7 cellular contexts compared by ENCODE assay signal in the genomic region with DNA sequence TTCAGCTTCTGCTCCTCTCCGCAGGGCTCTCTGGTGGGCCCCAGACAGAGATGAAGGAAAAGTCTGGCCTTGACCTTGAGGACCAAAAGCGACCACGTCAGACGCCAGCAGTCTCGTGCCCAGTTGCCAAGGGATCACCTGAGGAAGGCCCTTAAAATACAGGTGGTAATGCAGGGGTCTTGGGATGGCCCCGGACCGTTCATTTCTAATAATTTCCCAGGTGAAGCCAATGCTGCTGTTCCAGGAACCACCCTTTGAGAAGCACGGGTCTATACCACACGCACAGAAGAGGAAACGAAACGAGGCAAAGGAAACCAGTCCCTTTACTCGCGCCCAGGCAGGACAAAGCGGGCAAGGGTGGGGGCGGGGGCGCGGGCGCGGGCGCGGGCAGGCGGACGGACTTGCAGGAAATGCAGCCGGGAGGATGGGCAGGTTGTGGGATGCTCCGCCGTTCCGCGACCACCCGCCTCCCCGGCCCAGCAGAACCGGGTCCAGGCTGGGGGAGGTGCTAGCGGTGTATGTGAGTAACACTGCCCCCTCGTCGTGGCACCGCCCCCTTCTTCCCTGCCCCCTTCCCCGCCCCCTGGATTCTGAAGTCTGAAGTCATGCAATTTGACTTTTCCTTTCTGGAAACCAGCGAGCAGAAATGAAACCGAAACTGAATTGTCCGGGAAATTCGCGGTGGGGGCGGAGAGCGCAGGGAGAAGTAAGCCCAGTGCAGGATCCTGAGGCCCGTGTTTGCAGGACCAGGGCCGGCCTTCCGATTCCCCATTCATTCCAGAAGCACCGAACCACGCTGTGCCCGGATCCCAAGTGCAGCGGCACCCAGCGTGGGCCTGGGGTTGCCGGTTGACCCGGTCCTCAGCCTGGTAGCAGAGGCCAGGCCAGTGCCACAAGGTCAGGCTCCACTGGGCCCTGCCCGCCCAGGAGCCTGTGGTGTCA. TPM values are rescaled to one million over a fixed set of nuclear protein-coding genes. Genes with fewer than 3 reads are reported as not detected.
DNase-seq lines count a peak whose midpoint lies in the region; ATAC-seq and TF ChIP-seq lines count a peak whose summit lies in the region.

No MANE protein-coding gene starts in this region.

- DNase-seq in NCI-H460 (ENCODE audit: extremely low read depth, low read depth) = peak; percentile 52
- peak; percentile 50 for DNase-seq in activated CD8-positive, alpha-beta T cell treated with anti-CD3 and anti-CD28 coated beads for 36 hours
- DNase-seq in effector CD8-positive, alpha-beta T cell (lab: John Stamatoyannopoulos, UW) = peak; percentile 33
- DNase-seq in lower lobe of right lung = peak; percentile 89
- peak in 2 of 3 experiments; percentile 40 to 67 for DNase-seq in stimulated activated CD4-positive, alpha-beta T cell treated with anti-CD3 and anti-CD28 coated beads, TNF-alpha, amount 100 ng/mL, for 4 hours (ENCODE audit: low read depth in 3 of 3)

- peak overlapping the region; percentile 74 for H3K4me3 ChIP-seq in lower lobe of right lung

- no peak for TF ChIP-seq CTCF in activated CD8-positive, alpha-beta T cell treated with anti-CD3 and anti-CD28 coated beads for 36 hours (IDR thresholded peaks at IDR 0.05)
- no peak for TF ChIP-seq CTCF in lower lobe of right lung (IDR thresholded peaks at IDR 0.05)

- H3K4me3 Mint-ChIP-seq in activated CD8-positive, alpha-beta T cell treated with anti-CD3 and anti-CD28 coated beads for 36 hours = peak overlapping the region; percentile 73

- no peaks in the 10 kb centered on the region for H3K36me3 ChIP-seq in lower lobe of right lung

- CTCF ChIA-PET in activated CD8-positive, alpha-beta T cell treated with anti-CD3 and anti-CD28 coated beads for 36 hours (lab: Charles Lee) = no interaction called here

- H3K27ac Mint-ChIP-seq in activated CD8-positive, alpha-beta T cell treated with anti-CD3 and anti-CD28 coated beads for 36 hours = peak overlapping the region; percentile 73

- POLR2A ChIA-PET in activated CD8-positive, alpha-beta T cell treated with anti-CD3 and anti-CD28 coated beads for 36 hours (lab: Charles Lee) = no interaction called here

- ATAC-seq in GM18498 (IDR thresholded peaks at IDR 0.05; ENCODE audit: unreplicated experiment) (peak; percentile 75), HG03045 (IDR thresholded peaks at IDR 0.05; ENCODE audit: unreplicated experiment) (peak; percentile 62), lower lobe of right lung (peak; percentile 92 to 94)
- peak; percentile 75 for ATAC-seq in activated CD8-positive, alpha-beta T cell treated with anti-CD3 and anti-CD28 coated beads for 36 hours

- intact Hi-C loops in activated CD8-positive, alpha-beta T cell treated with anti-CD3 and anti-CD28 coated beads for 36 hours (cut with micrococcal nuclease) = no loop called here
- intact Hi-C loops in lower lobe of right lung (cut with DNase I) = no loop called here

- no peaks in the 10 kb centered on the region for H3K9me3 ChIP-seq in lower lobe of right lung

- H3K27me3 Mint-ChIP-seq in activated CD8-positive, alpha-beta T cell treated with anti-CD3 and anti-CD28 coated beads for 36 hours = no peaks in the 10 kb centered on the region

- H3K9me3 Mint-ChIP-seq in activated CD8-positive, alpha-beta T cell treated with anti-CD3 and anti-CD28 coated beads for 36 hours = no peaks in the 10 kb centered on the region

- peaks cover 43% of the 10 kb centered on the region for H3K4me1 ChIP-seq in lower lobe of right lung

- H3K27ac ChIP-seq in lower lobe of right lung = peak overlapping the region; percentile 91

- no peaks in the 10 kb centered on the region for H3K27me3 ChIP-seq in lower lobe of right lung (ENCODE audit: low read depth)

- H3K36me3 Mint-ChIP-seq in activated CD8-positive, alpha-beta T cell treated with anti-CD3 and anti-CD28 coated beads for 36 hours (ENCODE audit: low read depth) = no peaks in the 10 kb centered on the region

- H3K4me1 Mint-ChIP-seq in activated CD8-positive, alpha-beta T cell treated with anti-CD3 and anti-CD28 coated beads for 36 hours (ENCODE audit: low read depth) = peaks cover 18% of the 10 kb centered on the region

RNA-seq across cellular contexts. Expression of gene MX1, which starts 5.8 kb away (rescaled TPM):
- 2.7 and 2.9 TPM in 2 replicates for total RNA-seq in NCI-H460 (2014; rRNA removed; shearing (Covaris generic))
- 1.2 and 5.0 TPM in 2 replicates for polyA plus RNA-seq in NCI-H460 (2014; cell fraction: nucleus; rRNA removed)
- total RNA-seq in activated CD8-positive, alpha-beta T cell treated with anti-CD3 and anti-CD28 coated beads for 36 hours = 10 to 100 TPM; 39.4 to 40.0 TPM
- total RNA-seq in lower lobe of right lung = 211 TPM

RNA-seq across cellular contexts. Expression of gene MX2, which starts 58.4 kb away (rescaled TPM):
- 0.42 and 1.3 TPM in 2 replicates for total RNA-seq in NCI-H460 (2014; rRNA removed; shearing (Covaris generic))
- polyA plus RNA-seq in NCI-H460 (2014; cell fraction: nucleus; rRNA removed) = not detected in 2 replicates
- total RNA-seq in activated CD8-positive, alpha-beta T cell treated with anti-CD3 and anti-CD28 coated beads for 36 hours = 10 to 100 TPM in 1 of 2 experiments, 1 to 10 TPM in 1; 9.2 to 10.3 TPM
- total RNA-seq in lower lobe of right lung = 35.5 TPM

Comparison
In these comparisons a context has a peak if more than half of its experiments do, and no peak if none do; other contexts are left out.
1. Peak in every context shown above with its lines: DNase-seq, ATAC-seq, H3K4me3 ChIP-seq and H3K27ac ChIP-seq.
2. DNase-seq: peak in every context shown above with its lines; median percentile 89 in lower lobe of right lung; 54 in stimulated activated CD4-positive, alpha-beta T cell treated with anti-CD3 and anti-CD28 coated beads, TNF-alpha, amount 100 ng/mL, for 4 hours; 52 in NCI-H460; 50 in activated CD8-positive, alpha-beta T cell treated with anti-CD3 and anti-CD28 coated beads for 36 hours; 33 in effector CD8-positive, alpha-beta T cell.
3. RNA of gene MX1, which starts 5.8 kb away (total RNA-seq): 211 TPM in lower lobe of right lung (single experiment) and 39.4 to 40.0 TPM in activated CD8-positive, alpha-beta T cell treated with anti-CD3 and anti-CD28 coated beads for 36 hours; 2.7 to 2.9 TPM in NCI-H460; every median in the first group is over 10 times any median in the second.